In the genomic region with DNA sequence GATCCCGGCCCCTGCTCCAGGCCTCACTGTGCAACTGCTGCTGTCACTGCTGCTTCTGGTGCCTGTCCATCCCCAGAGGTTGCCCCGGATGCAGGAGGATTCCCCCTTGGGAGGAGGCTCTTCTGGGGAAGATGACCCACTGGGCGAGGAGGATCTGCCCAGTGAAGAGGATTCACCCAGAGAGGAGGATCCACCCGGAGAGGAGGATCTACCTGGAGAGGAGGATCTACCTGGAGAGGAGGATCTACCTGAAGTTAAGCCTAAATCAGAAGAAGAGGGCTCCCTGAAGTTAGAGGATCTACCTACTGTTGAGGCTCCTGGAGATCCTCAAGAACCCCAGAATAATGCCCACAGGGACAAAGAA, we compare ENCODE assay signal across 2 cellular contexts.
TF ChIP-seq lines count a peak whose summit lies in the region.

No MANE protein-coding gene starts in this region.

TF ChIP-seq in HCT116, 20 proteins besides CTCF, POLR2A, EP300 and RAD21:
- TF ChIP-seq YY1 (IDR thresholded peaks at IDR 0.05; ENCODE audit: extremely low read depth, insufficient replicate concordance, low read depth, low read length), result no peak
- TF ChIP-seq ZFX (IDR thresholded peaks at IDR 0.05), result no peak
- TF ChIP-seq CBX3 (IDR thresholded peaks at IDR 0.05; ENCODE audit: low read depth), result no peak
- TF ChIP-seq, protein P1, sequence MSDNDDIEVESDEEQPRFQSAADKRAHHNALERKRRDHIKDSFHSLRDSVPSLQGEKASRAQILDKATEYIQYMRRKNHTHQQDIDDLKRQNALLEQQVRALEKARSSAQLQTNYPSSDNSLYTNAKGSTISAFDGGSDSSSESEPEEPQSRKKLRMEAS (IDR thresholded peaks at IDR 0.05), result no peak
- TF ChIP-seq POLR2AphosphoS5 (IDR thresholded peaks at IDR 0.05; ENCODE audit: low read depth, low read length), result no peak
- TF ChIP-seq, protein P2, sequence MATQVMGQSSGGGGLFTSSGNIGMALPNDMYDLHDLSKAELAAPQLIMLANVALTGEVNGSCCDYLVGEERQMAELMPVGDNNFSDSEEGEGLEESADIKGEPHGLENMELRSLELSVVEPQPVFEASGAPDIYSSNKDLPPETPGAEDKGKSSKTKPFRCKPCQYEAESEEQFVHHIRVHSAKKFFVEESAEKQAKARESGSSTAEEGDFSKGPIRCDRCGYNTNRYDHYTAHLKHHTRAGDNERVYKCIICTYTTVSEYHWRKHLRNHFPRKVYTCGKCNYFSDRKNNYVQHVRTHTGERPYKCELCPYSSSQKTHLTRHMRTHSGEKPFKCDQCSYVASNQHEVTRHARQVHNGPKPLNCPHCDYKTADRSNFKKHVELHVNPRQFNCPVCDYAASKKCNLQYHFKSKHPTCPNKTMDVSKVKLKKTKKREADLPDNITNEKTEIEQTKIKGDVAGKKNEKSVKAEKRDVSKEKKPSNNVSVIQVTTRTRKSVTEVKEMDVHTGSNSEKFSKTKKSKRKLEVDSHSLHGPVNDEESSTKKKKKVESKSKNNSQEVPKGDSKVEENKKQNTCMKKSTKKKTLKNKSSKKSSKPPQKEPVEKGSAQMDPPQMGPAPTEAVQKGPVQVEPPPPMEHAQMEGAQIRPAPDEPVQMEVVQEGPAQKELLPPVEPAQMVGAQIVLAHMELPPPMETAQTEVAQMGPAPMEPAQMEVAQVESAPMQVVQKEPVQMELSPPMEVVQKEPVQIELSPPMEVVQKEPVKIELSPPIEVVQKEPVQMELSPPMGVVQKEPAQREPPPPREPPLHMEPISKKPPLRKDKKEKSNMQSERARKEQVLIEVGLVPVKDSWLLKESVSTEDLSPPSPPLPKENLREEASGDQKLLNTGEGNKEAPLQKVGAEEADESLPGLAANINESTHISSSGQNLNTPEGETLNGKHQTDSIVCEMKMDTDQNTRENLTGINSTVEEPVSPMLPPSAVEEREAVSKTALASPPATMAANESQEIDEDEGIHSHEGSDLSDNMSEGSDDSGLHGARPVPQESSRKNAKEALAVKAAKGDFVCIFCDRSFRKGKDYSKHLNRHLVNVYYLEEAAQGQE (IDR thresholded peaks at IDR 0.05; ENCODE audit: low read depth), result no peak
- TF ChIP-seq SP1 (IDR thresholded peaks at IDR 0.05; ENCODE audit: low read depth), result no peak
- no peak for TF ChIP-seq SRF (IDR thresholded peaks at IDR 0.05; ENCODE audit: low read depth)

TF ChIP-seq in H1, 55 proteins besides CTCF, POLR2A, EP300 and RAD21:
- TF ChIP-seq TEAD4 (IDR thresholded peaks at IDR 0.05; ENCODE audit: low read depth, low read length) (no peak), POLR2AphosphoS5 (IDR thresholded peaks at IDR 0.05; ENCODE audit: low read depth, low read length) (no peak), CHD1 (IDR thresholded peaks at IDR 0.05; ENCODE audit: low read depth, low read length) (no peak), SP4 (IDR thresholded peaks at IDR 0.05; ENCODE audit: low read length) (no peak), HDAC2 (IDR thresholded peaks at IDR 0.05; ENCODE audit: borderline replicate concordance in 1 of 2, low read depth in 2 of 2, low read length in 2 of 2) (no peak)
- TF ChIP-seq, protein P3, sequence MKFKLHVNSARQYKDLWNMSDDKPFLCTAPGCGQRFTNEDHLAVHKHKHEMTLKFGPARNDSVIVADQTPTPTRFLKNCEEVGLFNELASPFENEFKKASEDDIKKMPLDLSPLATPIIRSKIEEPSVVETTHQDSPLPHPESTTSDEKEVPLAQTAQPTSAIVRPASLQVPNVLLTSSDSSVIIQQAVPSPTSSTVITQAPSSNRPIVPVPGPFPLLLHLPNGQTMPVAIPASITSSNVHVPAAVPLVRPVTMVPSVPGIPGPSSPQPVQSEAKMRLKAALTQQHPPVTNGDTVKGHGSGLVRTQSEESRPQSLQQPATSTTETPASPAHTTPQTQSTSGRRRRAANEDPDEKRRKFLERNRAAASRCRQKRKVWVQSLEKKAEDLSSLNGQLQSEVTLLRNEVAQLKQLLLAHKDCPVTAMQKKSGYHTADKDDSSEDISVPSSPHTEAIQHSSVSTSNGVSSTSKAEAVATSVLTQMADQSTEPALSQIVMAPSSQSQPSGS (IDR thresholded peaks at IDR 0.05; ENCODE audit: low read length), result no peak
